In the genomic region with DNA sequence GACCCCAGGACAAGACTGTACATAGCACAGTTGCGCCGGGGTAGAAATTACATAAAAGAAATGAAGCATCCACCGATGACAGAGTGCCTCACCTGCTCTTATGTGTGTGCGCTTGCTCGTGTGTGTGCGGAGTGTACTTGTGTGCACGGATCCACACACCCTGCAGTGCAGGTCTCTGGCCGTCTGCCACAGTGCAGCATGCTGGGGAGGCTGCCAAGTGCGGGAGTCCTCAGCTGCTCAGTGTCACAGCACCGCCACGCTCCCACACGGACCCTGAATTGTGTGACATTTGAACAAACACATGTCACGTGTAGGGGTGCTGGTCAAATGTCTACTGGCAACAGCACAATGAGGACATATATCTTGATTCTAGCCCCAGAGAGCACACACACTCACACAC, we compare ENCODE assay signal across 20 cellular contexts.
DNase-seq lines count a peak whose midpoint lies in the region; ATAC-seq, FAIRE-seq and TF ChIP-seq lines count a peak whose summit lies in the region.
"Had no signal": no experiment of that assay in that cellular context is flagged by ENCODE, and none has a peak within 500 bp of the region (broad histone marks: within the 10 kb centered on the region; RNA-seq: fewer than 3 reads in every experiment).

No MANE protein-coding gene starts in this region.

- peak; percentile 55 to 84 for ATAC-seq in right cardiac atrium
- ATAC-seq in pancreas: peak; percentile 53 to 79 (median 76)
- no peak for ATAC-seq in left lung
- ATAC-seq: HCT116, psoas muscle had no signal

- intact Hi-C loops in right cardiac atrium (cut with DNase I) (no loop called here), pancreas (cut with DNase I) (no loop called here), left lung (cut with DNase I) (no loop called here)

- FAIRE-seq in pancreas (lab: Jason Lieb, UNC): no peak
- FAIRE-seq: endometrium, GM19239 had no signal

- no peaks in the 10 kb centered on the region for H3K36me3 ChIP-seq in pancreas
- H3K36me3 ChIP-seq in left lung: no peaks in the 10 kb centered on the region
- H3K36me3 ChIP-seq: SJSA1 had no signal

- 57% methylated on average over 13 of the region's 13 CpGs for WGBS in right cardiac atrium
- WGBS in pancreas, 2 donors: 28 to 32% methylated on average over 13 of the region's 13 CpGs

- DNase-seq in D341Med (ENCODE audit: low spot score): peak; percentile 62
- DNase-seq in RPMI8226: peak; percentile 13
- DNase-seq in right cardiac atrium: peak; percentile 19 to 82 (median 69)
- peak; percentile 15 to 73 (median 46) for DNase-seq in pancreas
- DNase-seq in left lung: no peak
- DNase-seq in OCI-M2 (lab: John Stamatoyannopoulos, UW; ENCODE audit: unreplicated experiment): no peak
- DNase-seq in central memory CD4-positive, alpha-beta T cell: no peak
- DNase-seq in pons (ENCODE audit: low spot score): no peak
- DNase-seq: activated CD4-positive, CD25-positive, alpha-beta regulatory T cell treated with anti-CD3 and anti-CD28 coated beads, Interleukin-2, amount 50 U/mL, for 72 hours; activated gamma-delta T cell; CD4-positive, alpha-beta memory T cell; DMS79 treated with DMSO at 0.1 percent for 48 hours; naive B cell; NCI-H1092 treated with DMSO at 0.1 percent for 48 hours; psoas muscle had no signal

- H3K4me3 ChIP-seq in right cardiac atrium (ENCODE audit: low read length): no peak overlapping the region
- no peak overlapping the region for H3K4me3 ChIP-seq in pancreas
- no peak overlapping the region for H3K4me3 ChIP-seq in left lung
- H3K4me3 ChIP-seq: psoas muscle, SJSA1 had no signal

- H3K9me3 ChIP-seq in right cardiac atrium (ENCODE audit: control insufficient read depth, low read length): no peaks in the 10 kb centered on the region
- H3K9me3 ChIP-seq in pancreas: no peaks in the 10 kb centered on the region
- peaks cover 0 to 26% of the 10 kb centered on the region in 2 donors for H3K9me3 ChIP-seq in left lung
- H3K9me3 ChIP-seq: SJSA1 had no signal

- no peak overlapping the region for H3K27ac ChIP-seq in right cardiac atrium (ENCODE audit: low read length)
- no peak overlapping the region for H3K27ac ChIP-seq in pancreas
- no peak overlapping the region for H3K27ac ChIP-seq in left lung
- H3K27ac ChIP-seq: KMS-11, psoas muscle, SJSA1 had no signal

- TF ChIP-seq CTCF in pancreas (IDR thresholded peaks at IDR 0.05) (no peak), left lung (IDR thresholded peaks at IDR 0.05) (no peak)

- H3K27me3 ChIP-seq in right cardiac atrium (ENCODE audit: control insufficient read depth, insufficient read depth) (no peaks in the 10 kb centered on the region), pancreas (peaks cover 0 to 4% (median 0%) of the 10 kb centered on the region in 4 donors), left lung (no peaks in the 10 kb centered on the region)
- H3K27me3 ChIP-seq: SJSA1 had no signal

- H3K4me1 ChIP-seq in right cardiac atrium (ENCODE audit: control insufficient read depth, insufficient read depth, low read length) (no peaks in the 10 kb centered on the region), pancreas (no peaks in the 10 kb centered on the region), left lung (no peaks in the 10 kb centered on the region)
- H3K4me1 ChIP-seq: psoas muscle had no signal

Comparison
In these comparisons a context has a peak if more than half of its experiments do, and no peak if none do; other contexts are left out.
1. DNase-seq: peak in D341Med (single experiment), RPMI8226 (single experiment), right cardiac atrium (3 of 3) and pancreas (6 of 6); none in left lung (0 of 2), OCI-M2 (single experiment), central memory CD4-positive, alpha-beta T cell (single experiment) and pons (single experiment).